12 cellular contexts compared by ENCODE assay signal in genomic region chr2:69694894-69695849, GRCh38. TPM values are rescaled to one million over a fixed set of nuclear protein-coding genes. Genes with fewer than 3 reads are reported as not detected.
DNase-seq lines count a peak whose midpoint lies in the region; ATAC-seq and TF ChIP-seq lines count a peak whose summit lies in the region.
"Had no signal": no experiment of that assay in that cellular context is flagged by ENCODE, and none has a peak within 500 bp of the region (broad histone marks: within the 10 kb centered on the region; RNA-seq: fewer than 3 reads in every experiment).

No MANE protein-coding gene starts in this region.

- H3K9me3 Mint-ChIP-seq in activated T-helper 1 cell treated with anti-CD3 and anti-CD28 coated beads, Interleukin-12 subunit alpha, Interleukin-12 subunit beta, Interleukin-2, Interleukin-4 antibody, amounts not matched to agents 30 ng/mL and 10 ng/mL and 1 ng/mL, durations not matched to agents 14 hours and 24 hours and 36 hours: no peaks in the 10 kb centered on the region
- H3K9me3 Mint-ChIP-seq: GM23338; T-helper 1 cell treated with Interleukin-12 subunit alpha and Interleukin-12 subunit beta and Interleukin-4 antibody, amounts not matched to agents 30 μg/mL and 1 μg/mL, for 36 hours had no signal

- H3K4me1 ChIP-seq in ACC112 (ENCODE audit: control insufficient read depth, insufficient read depth, low read length, unreplicated experiment): peaks cover 23% of the 10 kb centered on the region
- peaks cover 12 to 31% of the 10 kb centered on the region in 2 donors for H3K4me1 ChIP-seq in left lung

- H3K4me3 ChIP-seq in ACC112 (ENCODE audit: low read depth, low read length): peak overlapping the region; percentile 46; the same call in 1 of the 2 replicates
- no peak overlapping the region for H3K4me3 ChIP-seq in left lung
- H3K4me3 ChIP-seq: GM23338 had no signal

- DNase-seq in ELR (ENCODE audit: low read depth) (peak; percentile 71), left lung (no peak), T-helper 9 cell (no peak)
- DNase-seq in activated T-helper 1 cell treated with anti-CD3 and anti-CD28 coated beads, Interleukin-12 subunit alpha, Interleukin-12 subunit beta, Interleukin-2, Interleukin-4 antibody, amounts not matched to agents 30 ng/mL and 10 ng/mL and 1 ng/mL, durations not matched to agents 14 hours and 24 hours and 36 hours (ENCODE audit: low spot score): no peak
- no peak for DNase-seq in activated effector memory CD4-positive, alpha-beta T cell treated with Interleukin-2 at 50 U/mL for 16 hours
- DNase-seq: cortex of kidney; stimulated activated CD8-positive, alpha-beta memory T cell treated with anti-CD3 and anti-CD28 coated beads, Interleukin-4, amount 100 ng/mL, for 48 hours had no signal

- H3K27me3 Mint-ChIP-seq in activated T-helper 1 cell treated with anti-CD3 and anti-CD28 coated beads, Interleukin-12 subunit alpha, Interleukin-12 subunit beta, Interleukin-2, Interleukin-4 antibody, amounts not matched to agents 30 ng/mL and 10 ng/mL and 1 ng/mL, durations not matched to agents 14 hours and 24 hours and 36 hours (ENCODE audit: insufficient read depth): no peaks in the 10 kb centered on the region

- H3K27ac Mint-ChIP-seq in activated T-helper 1 cell treated with anti-CD3 and anti-CD28 coated beads, Interleukin-12 subunit alpha, Interleukin-12 subunit beta, Interleukin-2, Interleukin-4 antibody, amounts not matched to agents 30 ng/mL and 10 ng/mL and 1 ng/mL, durations not matched to agents 14 hours and 24 hours and 36 hours: peak overlapping the region; percentile 63
- H3K27ac Mint-ChIP-seq: GM23338 had no signal

- H3K27ac ChIP-seq in ACC112 (ENCODE audit: low read depth, low read length): peak overlapping the region; percentile 46
- H3K27ac ChIP-seq in left lung: peak overlapping the region in 1 of 2 donors; percentile 58

- H3K4me1 Mint-ChIP-seq in activated T-helper 1 cell treated with anti-CD3 and anti-CD28 coated beads, Interleukin-12 subunit alpha, Interleukin-12 subunit beta, Interleukin-2, Interleukin-4 antibody, amounts not matched to agents 30 ng/mL and 10 ng/mL and 1 ng/mL, durations not matched to agents 14 hours and 24 hours and 36 hours (ENCODE audit: low read depth): peaks cover 80% of the 10 kb centered on the region

- intact Hi-C loops in activated T-helper 1 cell treated with anti-CD3 and anti-CD28 coated beads, Interleukin-12 subunit alpha, Interleukin-12 subunit beta, Interleukin-2, Interleukin-4 antibody, amounts not matched to agents 30 ng/mL and 10 ng/mL and 1 ng/mL, durations not matched to agents 14 hours and 24 hours and 36 hours (cut with micrococcal nuclease): loop anchor here (1.0 to 5.0 kb wide), 4 partner anchors 20 to 128 kb away; no protein-coding TSS in a partner anchor
- intact Hi-C loops in left lung (cut with DNase I): no loop called here

- no peak for TF ChIP-seq CTCF in left lung (IDR thresholded peaks at IDR 0.05)

- H3K36me3 ChIP-seq in ACC112 (ENCODE audit: insufficient read depth, low read length) (no peaks in the 10 kb centered on the region), left lung (no peaks in the 10 kb centered on the region)

- H3K27me3 ChIP-seq in ACC112 (ENCODE audit: insufficient read depth, low read length): no peaks in the 10 kb centered on the region
- no peaks in the 10 kb centered on the region for H3K27me3 ChIP-seq in left lung

- peak; percentile 47 for ATAC-seq in left lung
- no peak for ATAC-seq in GM21367 (IDR thresholded peaks at IDR 0.05; ENCODE audit: unreplicated experiment)
- no peak for ATAC-seq in HG02938 (IDR thresholded peaks at IDR 0.05; ENCODE audit: unreplicated experiment)
- ATAC-seq: GM23338 had no signal

- H2AFZ ChIP-seq in ACC112 (ENCODE audit: low read length, unreplicated experiment): no peak overlapping the region
- H2AFZ ChIP-seq: GM23338 had no signal

- H3K79me2 ChIP-seq in ACC112 (ENCODE audit: control insufficient read depth, insufficient read depth, low read length, unreplicated experiment): no peaks in the 10 kb centered on the region

- H3K4me3 Mint-ChIP-seq in activated T-helper 1 cell treated with anti-CD3 and anti-CD28 coated beads, Interleukin-12 subunit alpha, Interleukin-12 subunit beta, Interleukin-2, Interleukin-4 antibody, amounts not matched to agents 30 ng/mL and 10 ng/mL and 1 ng/mL, durations not matched to agents 14 hours and 24 hours and 36 hours: peak overlapping the region; percentile 2
- H3K4me3 Mint-ChIP-seq: GM23338 had no signal

- H3K36me3 Mint-ChIP-seq in activated T-helper 1 cell treated with anti-CD3 and anti-CD28 coated beads, Interleukin-12 subunit alpha, Interleukin-12 subunit beta, Interleukin-2, Interleukin-4 antibody, amounts not matched to agents 30 ng/mL and 10 ng/mL and 1 ng/mL, durations not matched to agents 14 hours and 24 hours and 36 hours (ENCODE audit: low read depth): no peaks in the 10 kb centered on the region

- no peaks in the 10 kb centered on the region for H3K9me3 ChIP-seq in left lung

RNA-seq across cellular contexts. Expression of gene ANXA4, which starts 46.8 kb away (rescaled TPM):
- 36.2 and 38.0 TPM in 2 replicates for total RNA-seq in activated T-helper 1 cell treated with anti-CD3 and anti-CD28 coated beads, Interleukin-12 subunit alpha, Interleukin-12 subunit beta, Interleukin-2, Interleukin-4 antibody, amounts not matched to agents 30 ng/mL and 10 ng/mL and 1 ng/mL, durations not matched to agents 14 hours and 24 hours and 36 hours
- 100 to 1,000 TPM; 162 to 217 TPM for total RNA-seq in left lung

RNA-seq across cellular contexts. Expression of gene AAK1, which starts 51.6 kb away (rescaled TPM):
- total RNA-seq in activated T-helper 1 cell treated with anti-CD3 and anti-CD28 coated beads, Interleukin-12 subunit alpha, Interleukin-12 subunit beta, Interleukin-2, Interleukin-4 antibody, amounts not matched to agents 30 ng/mL and 10 ng/mL and 1 ng/mL, durations not matched to agents 14 hours and 24 hours and 36 hours: 89.2 and 94.0 TPM in 2 replicates
- total RNA-seq in left lung: 10 to 100 TPM; 56.5 to 70.7 TPM
